12 cellular contexts compared by ENCODE assay signal in genomic region chr18:79401494-79402208, GRCh38. TPM values are rescaled to one million over a fixed set of nuclear protein-coding genes. Genes with fewer than 3 reads are reported as not detected.
DNase-seq lines count a peak whose midpoint lies in the region; ATAC-seq and TF ChIP-seq lines count a peak whose summit lies in the region.
"Had no signal": no experiment of that assay in that cellular context is flagged by ENCODE, and none has a peak within 500 bp of the region (broad histone marks: within the 10 kb centered on the region; RNA-seq: fewer than 3 reads in every experiment).

No MANE protein-coding gene starts in this region.

- dilution Hi-C loops in mammary epithelial cell (cut with HindIII; ENCODE audit: low sequenced_read_pairs): no loop called here

- POLR2A ChIA-PET in MCF 10A (lab: Yijun Ruan, JAX): no interaction called here

- in situ Hi-C loops in mammary epithelial cell (cut with MboI; ENCODE audit: low sequenced_read_pairs in 2 of 2): no loop called here

- H3K27me3 Mint-ChIP-seq in MCF 10A (ENCODE audit: insufficient read depth, unreplicated experiment): no peaks in the 10 kb centered on the region

- H3K27me3 ChIP-seq in mammary epithelial cell (ENCODE audit: insufficient read depth, low read length) (peaks cover 2% of the 10 kb centered on the region), breast epithelium (no peaks in the 10 kb centered on the region), muscle layer of colon (ENCODE audit: control insufficient read depth in 1 of 2, insufficient read depth in 2 of 2, low read length in 2 of 2) (no peaks in the 10 kb centered on the region), uterus (no peaks in the 10 kb centered on the region)

- peak overlapping the region; percentile 60 for H3K4me3 Mint-ChIP-seq in MCF 10A (ENCODE audit: unreplicated experiment)

- no peak overlapping the region for H3K27ac Mint-ChIP-seq in MCF 10A (ENCODE audit: low read depth, unreplicated experiment)

- 94% methylated on average over 23 of the region's 32 CpGs for WGBS in mammary epithelial cell (ENCODE audit: low coverage, missing lambda C conversion rate)

- CTCF ChIA-PET in MCF 10A (lab: Yijun Ruan, JAX): no interaction called here
- CTCF ChIA-PET in mammary epithelial cell (lab: Charles Lee; ENCODE audit: low non-redundant PET): no interaction called here

- H3K4me3 ChIP-seq in mammary epithelial cell (replicated peaks in 1 of 3; ENCODE audit: insufficient read depth in 1 of 3, low read depth in 2 of 3, low read length in 3 of 3) (no peak overlapping the region), breast epithelium (peak overlapping the region in 1 of 3 donors; percentile 86), muscle layer of colon (ENCODE audit: low read depth in 1 of 2, low read length in 2 of 2) (peak overlapping the region in 1 of 2 donors; percentile 8), uterus (no peak overlapping the region)
- H3K4me3 ChIP-seq: SK-N-MC had no signal

- H3K36me3 ChIP-seq in mammary epithelial cell (ENCODE audit: insufficient read depth, low read length): no peaks in the 10 kb centered on the region
- H3K36me3 ChIP-seq in breast epithelium: no peaks in the 10 kb centered on the region
- H3K36me3 ChIP-seq in muscle layer of colon (ENCODE audit: insufficient read depth, low read length): no peaks in the 10 kb centered on the region
- H3K36me3 ChIP-seq in uterus: no peaks in the 10 kb centered on the region

- H3K4me1 ChIP-seq in mammary epithelial cell (ENCODE audit: insufficient read depth, low read length): peaks cover 9% of the 10 kb centered on the region
- H3K4me1 ChIP-seq in breast epithelium: no peaks in the 10 kb centered on the region
- H3K4me1 ChIP-seq in muscle layer of colon (ENCODE audit: insufficient read depth, low read length): peaks cover 45% of the 10 kb centered on the region
- no peaks in the 10 kb centered on the region for H3K4me1 ChIP-seq in uterus

- no peaks in the 10 kb centered on the region for H3K9me3 ChIP-seq in mammary epithelial cell (replicated peaks; ENCODE audit: insufficient read depth, low read length)
- H3K9me3 ChIP-seq in breast epithelium: no peaks in the 10 kb centered on the region
- no peaks in the 10 kb centered on the region for H3K9me3 ChIP-seq in muscle layer of colon (ENCODE audit: low read length)
- H3K9me3 ChIP-seq in uterus: no peaks in the 10 kb centered on the region

- intact Hi-C loops in MCF 10A (cut with micrococcal nuclease): no loop called here
- intact Hi-C loops in mammary epithelial cell (cut with micrococcal nuclease): no loop called here
- intact Hi-C loops in breast epithelium (cut with DNase I; ENCODE audit: low total_unique reads): loop anchor here (10.0 kb wide), 2 partner anchors 73 to 123 kb away; no protein-coding TSS in a partner anchor
- intact Hi-C loops in uterus (cut with DNase I; ENCODE audit: low total_unique reads): no loop called here

- ATAC-seq in HG03175 (IDR thresholded peaks at IDR 0.05; ENCODE audit: unreplicated experiment) (no peak), GM21825 (IDR thresholded peaks at IDR 0.05; ENCODE audit: unreplicated experiment) (no peak)

- H3K27ac ChIP-seq in mammary epithelial cell (ENCODE audit: insufficient read depth, low read depth, low read length) (no peak overlapping the region), breast epithelium (peak overlapping the region; percentile 40 to 84), muscle layer of colon (ENCODE audit: low read depth, low read length) (peak overlapping the region; percentile 22), uterus (peak overlapping the region; percentile 34 to 88)
- H3K27ac ChIP-seq: epithelial cell of prostate, HL-60, SK-N-MC had no signal

- H3K9me3 Mint-ChIP-seq in MCF 10A (ENCODE audit: unreplicated experiment): no peaks in the 10 kb centered on the region

- H4K20me1 ChIP-seq in mammary epithelial cell (ENCODE audit: insufficient read depth, low read length): no peaks in the 10 kb centered on the region

- H3K79me2 ChIP-seq in mammary epithelial cell (ENCODE audit: insufficient read depth, low read length): no peaks in the 10 kb centered on the region

- H2AFZ ChIP-seq in mammary epithelial cell (ENCODE audit: low read depth, low read length): no peak overlapping the region

- BruUV-seq in MCF 10A (replicated peaks; lab: Mats Ljungman, UMichigan): no TSS peak
- BruUV-seq in mammary epithelial cell (replicated peaks; lab: Mats Ljungman, UMichigan): no TSS peak

- H3K9ac ChIP-seq in mammary epithelial cell (ENCODE audit: insufficient read depth, low read length) (no peak overlapping the region), muscle layer of colon (ENCODE audit: low read length) (no peak overlapping the region)

- H3K4me1 Mint-ChIP-seq in MCF 10A (ENCODE audit: insufficient read depth, unreplicated experiment): no peaks in the 10 kb centered on the region

- no peaks in the 10 kb centered on the region for H3K36me3 Mint-ChIP-seq in MCF 10A (ENCODE audit: insufficient read depth, unreplicated experiment)

- no peak for DNase-seq in MCF 10A (ENCODE audit: unreplicated experiment)
- no peak for DNase-seq in mammary epithelial cell
- DNase-seq in breast epithelium (ENCODE audit: low spot score in 2 of 2): no peak
- no peak for DNase-seq in uterus
- no peak for DNase-seq in medulla oblongata (ENCODE audit: extremely low spot score)
- DNase-seq: NCI-H2029 had no signal

- TF ChIP-seq CTCF in MCF 10A (IDR thresholded peaks at IDR 0.05; ENCODE audit: unreplicated experiment) (no peak), mammary epithelial cell (conservative IDR thresholded peaks at IDR 0.05 in 1 of 2, IDR thresholded peaks at IDR 0.05 in 1 of 2; ENCODE audit: extremely low read depth in 1 of 2, insufficient read depth in 1 of 2, low read depth in 1 of 2, low read length in 2 of 2) (no peak), breast epithelium (IDR thresholded peaks at IDR 0.05) (no peak), uterus (IDR thresholded peaks at IDR 0.05) (no peak)

- H3K4me2 ChIP-seq in mammary epithelial cell (ENCODE audit: insufficient read depth, low read depth, low read length): no peak overlapping the region

- no peak for TF ChIP-seq POLR2A in breast epithelium (IDR thresholded peaks at IDR 0.05)
- TF ChIP-seq POLR2A in uterus (IDR thresholded peaks at IDR 0.05): no peak

RNA-seq across cellular contexts. Expression of gene NFATC1, which starts 5.9 kb away (rescaled TPM):
- total RNA-seq in MCF 10A (2022) (2.0 and 3.7 TPM in 2 replicates), mammary epithelial cell (1 to 10 TPM; 2.7 to 3.4 TPM), breast epithelium (10 to 100 TPM; 10.9 to 18.0 (median 12.9) TPM), uterus (10 to 100 TPM in 3 of 4 donors, 1 to 10 TPM in 1; 9.2 to 25.1 (median 14.6) TPM)
- 0.60 TPM for polyA plus RNA-seq in mammary epithelial cell
- polyA minus RNA-seq in mammary epithelial cell: 2.3 TPM
